ENCODE assay signal across 9 cellular contexts in the genomic region with DNA sequence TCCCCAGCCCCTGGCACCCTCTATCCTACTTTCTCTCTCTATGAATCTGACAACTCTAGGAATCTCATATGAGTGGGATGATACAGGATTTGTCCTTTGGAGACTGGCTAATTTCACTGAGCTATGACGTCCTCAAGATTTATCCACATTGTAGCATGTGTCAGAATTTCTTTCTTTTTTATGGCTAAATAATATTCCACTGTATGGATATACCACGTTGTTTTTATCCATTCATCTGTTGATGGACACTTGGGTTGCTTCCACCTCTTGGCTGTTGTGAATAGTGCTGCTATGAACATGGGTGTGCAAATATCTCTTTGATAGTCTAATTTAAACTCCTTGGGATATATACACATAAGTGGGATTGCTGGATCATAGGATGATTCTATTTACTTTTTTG.
"Had no signal": no experiment of that assay in that cellular context is flagged by ENCODE, and none has a peak within 500 bp of the region (broad histone marks: within the 10 kb centered on the region; RNA-seq: fewer than 3 reads in every experiment).

No MANE protein-coding gene starts in this region.

- H3K9ac ChIP-seq: KMS-11 had no signal

- FAIRE-seq: HepG2, HTR-8/SVneo had no signal

- H3K4me3 Mint-ChIP-seq: IgD-negative memory B cell had no signal

- DNase-seq: IMR-90, Karpas-422, KBM-7, KG1 had no signal

- H3K4me2 ChIP-seq: KMS-11 had no signal

- H3K27ac ChIP-seq: HL-60, KMS-11 had no signal

- ATAC-seq: HepG2 had no signal
